Comparison of ENCODE assay signal across 1 cellular context in the genomic region with DNA sequence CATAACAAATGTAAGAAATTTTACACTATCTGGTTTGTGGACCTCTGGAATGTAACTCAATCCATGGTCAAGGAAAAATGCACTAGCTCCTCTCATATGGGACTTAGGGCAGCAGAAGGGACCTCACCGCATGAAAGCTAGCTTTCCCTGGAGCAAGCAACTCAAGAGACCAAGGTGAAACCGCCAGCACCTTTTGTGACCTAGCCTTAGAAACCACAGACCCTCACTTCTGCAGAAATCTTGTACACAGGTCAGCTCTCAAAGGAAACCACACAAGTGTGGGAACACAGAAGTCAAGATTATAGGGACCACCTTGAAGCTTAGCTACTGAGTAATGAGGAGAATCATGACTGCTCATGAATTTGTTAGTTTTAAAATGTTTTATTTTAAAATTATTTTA.
TF ChIP-seq lines count a peak whose summit lies in the region.

No MANE protein-coding gene starts in this region.

TF ChIP-seq in WTC11, 78 proteins besides CTCF, POLR2A, EP300 and RAD21 (continued from another document):
- TF ChIP-seq, protein P1, sequence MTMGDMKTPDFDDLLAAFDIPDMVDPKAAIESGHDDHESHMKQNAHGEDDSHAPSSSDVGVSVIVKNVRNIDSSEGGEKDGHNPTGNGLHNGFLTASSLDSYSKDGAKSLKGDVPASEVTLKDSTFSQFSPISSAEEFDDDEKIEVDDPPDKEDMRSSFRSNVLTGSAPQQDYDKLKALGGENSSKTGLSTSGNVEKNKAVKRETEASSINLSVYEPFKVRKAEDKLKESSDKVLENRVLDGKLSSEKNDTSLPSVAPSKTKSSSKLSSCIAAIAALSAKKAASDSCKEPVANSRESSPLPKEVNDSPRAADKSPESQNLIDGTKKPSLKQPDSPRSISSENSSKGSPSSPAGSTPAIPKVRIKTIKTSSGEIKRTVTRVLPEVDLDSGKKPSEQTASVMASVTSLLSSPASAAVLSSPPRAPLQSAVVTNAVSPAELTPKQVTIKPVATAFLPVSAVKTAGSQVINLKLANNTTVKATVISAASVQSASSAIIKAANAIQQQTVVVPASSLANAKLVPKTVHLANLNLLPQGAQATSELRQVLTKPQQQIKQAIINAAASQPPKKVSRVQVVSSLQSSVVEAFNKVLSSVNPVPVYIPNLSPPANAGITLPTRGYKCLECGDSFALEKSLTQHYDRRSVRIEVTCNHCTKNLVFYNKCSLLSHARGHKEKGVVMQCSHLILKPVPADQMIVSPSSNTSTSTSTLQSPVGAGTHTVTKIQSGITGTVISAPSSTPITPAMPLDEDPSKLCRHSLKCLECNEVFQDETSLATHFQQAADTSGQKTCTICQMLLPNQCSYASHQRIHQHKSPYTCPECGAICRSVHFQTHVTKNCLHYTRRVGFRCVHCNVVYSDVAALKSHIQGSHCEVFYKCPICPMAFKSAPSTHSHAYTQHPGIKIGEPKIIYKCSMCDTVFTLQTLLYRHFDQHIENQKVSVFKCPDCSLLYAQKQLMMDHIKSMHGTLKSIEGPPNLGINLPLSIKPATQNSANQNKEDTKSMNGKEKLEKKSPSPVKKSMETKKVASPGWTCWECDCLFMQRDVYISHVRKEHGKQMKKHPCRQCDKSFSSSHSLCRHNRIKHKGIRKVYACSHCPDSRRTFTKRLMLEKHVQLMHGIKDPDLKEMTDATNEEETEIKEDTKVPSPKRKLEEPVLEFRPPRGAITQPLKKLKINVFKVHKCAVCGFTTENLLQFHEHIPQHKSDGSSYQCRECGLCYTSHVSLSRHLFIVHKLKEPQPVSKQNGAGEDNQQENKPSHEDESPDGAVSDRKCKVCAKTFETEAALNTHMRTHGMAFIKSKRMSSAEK (CRISPR knock-in tag; IDR thresholded peaks at IDR 0.05; ENCODE audit: borderline replicate concordance): no peak
- TF ChIP-seq IRF2 (CRISPR knock-in tag; IDR thresholded peaks at IDR 0.05; ENCODE audit: borderline replicate concordance, low read depth) (no peak), HMGXB4 (CRISPR knock-in tag; IDR thresholded peaks at IDR 0.05) (no peak), JUN (CRISPR knock-in tag; IDR thresholded peaks at IDR 0.05) (no peak), CREB1 (CRISPR knock-in tag; IDR thresholded peaks at IDR 0.05) (no peak), ZNF671 (CRISPR knock-in tag; IDR thresholded peaks at IDR 0.05) (no peak)
TF ChIP-seq in WTC11: peak in this region for 0.
